Comparison of ENCODE assay signal across 11 cellular contexts in the genomic region with DNA sequence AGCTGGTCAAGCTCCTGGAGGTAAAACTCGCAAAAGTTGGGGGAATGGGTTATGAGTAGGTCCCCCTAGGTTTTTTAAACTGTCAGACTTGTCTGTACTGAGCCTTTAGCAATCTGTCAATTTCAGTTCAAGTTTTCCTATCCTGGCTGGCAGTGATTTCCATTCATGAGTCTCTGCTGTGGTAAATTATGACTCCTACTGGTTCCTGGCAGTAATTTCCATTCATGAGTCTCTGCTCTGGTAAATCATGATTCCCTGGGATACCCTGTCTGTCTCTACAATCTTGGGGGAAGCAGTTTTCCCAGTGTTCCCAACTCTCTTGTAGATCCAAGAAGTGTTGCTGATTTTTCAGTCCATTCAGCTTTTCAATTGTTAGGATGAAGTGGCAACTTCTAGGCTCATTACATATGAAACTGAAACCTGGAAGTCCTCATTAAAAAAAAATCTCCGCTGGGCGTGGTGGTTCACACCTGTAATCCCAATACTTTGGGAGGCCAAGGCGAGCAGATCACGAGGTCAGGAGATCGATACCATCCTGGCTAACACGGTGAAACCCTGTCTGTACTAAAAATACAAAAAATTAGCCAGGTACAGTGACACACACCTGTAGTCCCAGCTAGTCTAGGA.
DNase-seq lines count a peak whose midpoint lies in the region; ATAC-seq and TF ChIP-seq lines count a peak whose summit lies in the region.
"Had no signal": no experiment of that assay in that cellular context is flagged by ENCODE, and none has a peak within 500 bp of the region (broad histone marks: within the 10 kb centered on the region; RNA-seq: fewer than 3 reads in every experiment).

No MANE protein-coding gene starts in this region.

- DNase-seq in Calu3, result peak; percentile 14
- peak; percentile 1 to 15 for DNase-seq in Kasumi-1 (lab: John Stamatoyannopoulos, UW)
- peak; percentile 1 for DNase-seq in astrocyte of the spinal cord (ENCODE audit: low read depth, low spot score)
- DNase-seq in left lobe of liver (ENCODE audit: low spot score), result no peak
- DNase-seq in mesenteric fat pad (ENCODE audit: low spot score), result no peak
- DNase-seq in posterior cingulate gyrus, result no peak
- DNase-seq in HUDEP-2 (lab: John Stamatoyannopoulos, UW; ENCODE audit: unreplicated experiment in 76 of 76), result no peak
- DNase-seq: activated T-cell treated with anti-CD3 and anti-CD28 coated beads, Interleukin-2, amount 50 U/mL, for 48 hours; esophagus squamous epithelium had no signal

- intact Hi-C loops in Calu3 (cut with micrococcal nuclease; ENCODE audit: unreplicated experiment), result loop anchor here (1.0 to 5.0 kb wide), 4 partner anchors 50 to 181 kb away; a partner anchor contains a TSS
- intact Hi-C loops in posterior cingulate gyrus (cut with DNase I), result no loop called here

- in situ Hi-C loops in astrocyte of the spinal cord (cut with HindIII; ENCODE audit: low sequenced_read_pairs), result no loop called here

- H3K4me3 ChIP-seq in astrocyte of the spinal cord (ENCODE audit: low read depth, low read length), result no peak overlapping the region
- H3K4me3 ChIP-seq: esophagus squamous epithelium had no signal

- no peaks in the 10 kb centered on the region for H3K27me3 Mint-ChIP-seq in Calu3 (ENCODE audit: unreplicated experiment)
- H3K27me3 Mint-ChIP-seq: progenitor cell of endocrine pancreas had no signal

- CTCF ChIA-PET in Calu3 (lab: Charles Lee), result interaction anchor here (0.7 to 1.1 kb wide), 2 partner anchors 118 to 1230 kb away, joined by 4 read pairs; no protein-coding TSS in a partner anchor

- no peaks in the 10 kb centered on the region for H3K4me1 Mint-ChIP-seq in Calu3 (ENCODE audit: low read depth, unreplicated experiment)

- peak; percentile 80 for ATAC-seq in left lobe of liver
- no peak for ATAC-seq in HG03039 (IDR thresholded peaks at IDR 0.05; ENCODE audit: unreplicated experiment)

- no peaks in the 10 kb centered on the region for H3K9me3 Mint-ChIP-seq in Calu3 (ENCODE audit: low read depth, unreplicated experiment)

- BruUV-seq in Calu3 (replicated peaks; lab: Mats Ljungman, UMichigan), result no TSS peak

- H3K27ac Mint-ChIP-seq in Calu3 (ENCODE audit: unreplicated experiment), result no peak overlapping the region
- H3K27ac Mint-ChIP-seq: progenitor cell of endocrine pancreas had no signal

- TF ChIP-seq CTCF in Calu3 (IDR thresholded peaks at IDR 0.05; ENCODE audit: unreplicated experiment) (peak; percentile 22), astrocyte of the spinal cord (IDR thresholded peaks at IDR 0.05; ENCODE audit: low read depth, low read length) (no peak)

- no peak overlapping the region for H3K4me3 Mint-ChIP-seq in Calu3 (ENCODE audit: low read depth, unreplicated experiment)

- no peaks in the 10 kb centered on the region for H3K36me3 Mint-ChIP-seq in Calu3 (ENCODE audit: insufficient read depth, unreplicated experiment)

Comparison
In these comparisons a context has a peak if more than half of its experiments do, and no peak if none do; other contexts are left out.
1. DNase-seq: peak in Calu3 (single experiment), Kasumi-1 (2 of 2) and astrocyte of the spinal cord (single experiment); none in left lobe of liver (single experiment), mesenteric fat pad (single experiment), posterior cingulate gyrus (0 of 10) and HUDEP-2 (0 of 76).